8 cellular contexts compared by ENCODE assay signal in the genomic region with DNA sequence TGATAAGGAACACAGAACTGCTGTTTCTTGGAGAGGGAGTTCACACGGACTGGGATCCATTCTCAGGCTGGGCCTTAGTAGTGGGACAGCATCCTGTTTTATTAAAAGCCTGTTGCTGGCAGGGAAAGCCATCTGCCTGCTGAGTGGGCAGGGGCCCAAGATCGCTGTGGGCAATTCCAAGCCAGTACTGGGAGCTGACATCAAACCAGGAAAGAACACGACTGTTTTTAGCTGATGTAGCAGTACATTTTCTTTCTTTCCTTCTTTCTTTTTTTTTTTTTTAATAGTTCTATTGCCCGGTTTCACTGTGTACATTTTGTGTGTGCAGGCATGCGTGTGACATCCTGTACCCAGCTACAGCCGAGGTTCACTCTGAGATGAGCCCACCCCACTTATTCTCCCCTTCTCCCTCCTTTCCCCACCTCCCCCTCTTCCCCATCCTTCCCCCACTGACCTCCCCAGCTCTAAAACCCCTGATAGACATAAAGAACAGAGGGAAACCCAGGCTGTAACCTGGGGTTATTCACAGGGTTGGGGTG.
DNase-seq lines count a peak whose midpoint lies in the region; ATAC-seq, FAIRE-seq and TF ChIP-seq lines count a peak whose summit lies in the region.
"Not testable (repeated sequence)": the region's sequence is repeated elsewhere in the genome, so short reads cannot be mapped to it uniquely, and the experiment has no call there.

No MANE protein-coding gene starts in this region.

- intact Hi-C loops in left lung (cut with DNase I); pancreas (cut with DNase I); thyroid gland (cut with DNase I): not testable (repeated sequence)

- DNase-seq in Ammon's horn (ENCODE audit: low spot score): peak; percentile 8
- DNase-seq in MG63: peak; percentile 77
- peak; percentile 8 for DNase-seq in adipocyte (ENCODE audit: low read depth)
- DNase-seq in erythroblast (lab: John Stamatoyannopoulos, UW): not testable (repeated sequence)
- peak in 1 of 2 donors; percentile 52 for DNase-seq in cardiac muscle cell (ENCODE audit: low read depth in 1 of 2, low spot score in 1 of 2)
- DNase-seq in left lung: peak in 1 of 2 donors; percentile 22
- DNase-seq in pancreas: peak in 1 of 6 donors; percentile 6
- peak; percentile 64 to 71 for DNase-seq in thyroid gland

- H3K4me3 ChIP-seq in MG63; adipocyte (ENCODE audit: low read length); cardiac muscle cell; left lung; pancreas; thyroid gland (replicated peaks in 1 of 3): not testable (repeated sequence)

- ATAC-seq in left lung (peak; percentile 46), pancreas (peak in 3 of 4 donors; percentile 68 to 75 (median 74))

- H3K9me3 ChIP-seq in MG63; adipocyte (ENCODE audit: control insufficient read depth, low read length); cardiac muscle cell (ENCODE audit: low read depth); left lung; pancreas; thyroid gland: not testable (repeated sequence)

- not testable (repeated sequence) for H3K27me3 ChIP-seq in MG63; adipocyte (replicated peaks; ENCODE audit: control insufficient read depth, insufficient read depth, low read length); cardiac muscle cell; left lung; pancreas; thyroid gland

- H3K9ac ChIP-seq in adipocyte (ENCODE audit: low read length): not testable (repeated sequence)

- not testable (repeated sequence) for H3K36me3 ChIP-seq in MG63; adipocyte (ENCODE audit: control insufficient read depth, insufficient read depth, low read length, severe bottlenecking); cardiac muscle cell; left lung; pancreas; thyroid gland

- TF ChIP-seq CTCF in cardiac muscle cell (IDR thresholded peaks at IDR 0.05; ENCODE audit: low read depth, low read length); left lung (IDR thresholded peaks at IDR 0.05); pancreas (IDR thresholded peaks at IDR 0.05); thyroid gland (IDR thresholded peaks at IDR 0.05): not testable (repeated sequence)

- FAIRE-seq in pancreas (lab: Jason Lieb, UNC): not testable (repeated sequence)

- WGBS in pancreas, 2 donors: 33 to 43% methylated on average over 3 of the region's 6 CpGs
- no CpG with 5 or more reads among the region's 6 CpGs for WGBS in thyroid gland, 2 donors

- TF ChIP-seq POLR2A in erythroblast (IDR thresholded peaks at IDR 0.05; ENCODE audit: low read length): peak; percentile 26
- not testable (repeated sequence) for TF ChIP-seq POLR2A in thyroid gland (IDR thresholded peaks at IDR 0.05)

- H3K4me1 ChIP-seq in adipocyte (ENCODE audit: control insufficient read depth, insufficient read depth, low read length); cardiac muscle cell (ENCODE audit: low read depth); left lung; pancreas; thyroid gland: not testable (repeated sequence)

- H3K27ac ChIP-seq in cardiac muscle cell (peak overlapping the region; percentile 69), left lung (peak overlapping the region in 1 of 2 donors; percentile 8), pancreas (peak overlapping the region in 1 of 4 donors; percentile 28), thyroid gland (peak overlapping the region in 2 of 3 donors; percentile 65 to 76)
